16 cellular contexts compared by ENCODE assay signal in genomic region chr3:48219543-48219942, GRCh38. TPM values are rescaled to one million over a fixed set of nuclear protein-coding genes. Genes with fewer than 3 reads are reported as not detected.
"Had no signal": no experiment of that assay in that cellular context is flagged by ENCODE, and none has a peak within 500 bp of the region (broad histone marks: within the 10 kb centered on the region; RNA-seq: fewer than 3 reads in every experiment).

No MANE protein-coding gene starts in this region.

- DNase-seq: activated CD4-positive, alpha-beta T cell treated with anti-CD3 and anti-CD28 coated beads for 4 hours; activated CD8-positive, alpha-beta memory T cell treated with anti-CD3 and anti-CD28 coated beads, Interleukin-2, amount 50 U/mL, for 48 hours; activated CD8-positive, alpha-beta T cell treated with anti-CD3 and anti-CD28 coated beads, Interleukin-2, amount 10 ng/mL, durations not matched to agents 7 days and 5 days; activated naive CD4-positive, alpha-beta T cell treated with anti-CD3 and anti-CD28 coated beads for 36 hours; central memory CD4-positive, alpha-beta T cell; effector CD8-positive, alpha-beta T cell; kidney glomerular epithelial cell; naive B cell; stimulated activated CD4-positive, alpha-beta T cell treated with anti-CD3 and anti-CD28 coated beads, Interleukin-4, amount 100 ng/mL, for 4 hours; stimulated activated naive CD8-positive, alpha-beta T cell treated with anti-CD3 and anti-CD28 coated beads, Interleukin-15, amount 100 ng/mL, for 72 hours; T-cell; uterus; WERI-Rb-1 had no signal

- H3K36me3 ChIP-seq: uterus, WERI-Rb-1 had no signal

- ATAC-seq: activated CD8-positive, alpha-beta T cell treated with anti-CD3 and anti-CD28 coated beads, Interleukin-2, amount 10 ng/mL, durations not matched to agents 7 days and 5 days; stimulated activated naive CD8-positive, alpha-beta T cell treated with anti-CD3 and anti-CD28 coated beads, Interleukin-15, amount 100 ng/mL, for 72 hours; T-cell had no signal

- H3K9me3 ChIP-seq: uterus had no signal

- H3K4me3 ChIP-seq: coronary artery, lung, uterus had no signal

- H3K4me1 ChIP-seq: uterus had no signal

- H3K27ac ChIP-seq: coronary artery, uterus, WERI-Rb-1 had no signal

- H3K27me3 ChIP-seq: uterus had no signal

RNA-seq across cellular contexts. Expression of gene CAMP, which starts 3.8 kb away (rescaled TPM):
- total RNA-seq: activated CD8-positive, alpha-beta T cell treated with anti-CD3 and anti-CD28 coated beads, Interleukin-2, amount 10 ng/mL, durations not matched to agents 7 days and 5 days; activated naive CD4-positive, alpha-beta T cell treated with anti-CD3 and anti-CD28 coated beads for 36 hours; pulmonary artery endothelial cell; T-cell had no signal
